ENCODE assay signal across 8 cellular contexts in genomic region chr2:15447381-15447780, GRCh38.
"Had no signal": no experiment of that assay in that cellular context is flagged by ENCODE, and none has a peak within 500 bp of the region (broad histone marks: within the 10 kb centered on the region; RNA-seq: fewer than 3 reads in every experiment).

No MANE protein-coding gene starts in this region.

- H3K4me3 Mint-ChIP-seq: HFFc6, IgD-negative memory B cell had no signal

- H3K27ac ChIP-seq: HL-60 had no signal

- ATAC-seq: HCT116, HepG2 had no signal

- H3K4me3 ChIP-seq: HAP-1 had no signal

- H3K36me3 ChIP-seq: HAP-1 had no signal

- H3K27ac Mint-ChIP-seq: HFFc6, IgD-negative memory B cell had no signal

- H3K9me3 ChIP-seq: HAP-1 had no signal

- H3K27me3 Mint-ChIP-seq: IgD-negative memory B cell had no signal

- DNase-seq: GOT3, H7, HFFc6 had no signal
